ENCODE assay signal across 10 cellular contexts in the genomic region with DNA sequence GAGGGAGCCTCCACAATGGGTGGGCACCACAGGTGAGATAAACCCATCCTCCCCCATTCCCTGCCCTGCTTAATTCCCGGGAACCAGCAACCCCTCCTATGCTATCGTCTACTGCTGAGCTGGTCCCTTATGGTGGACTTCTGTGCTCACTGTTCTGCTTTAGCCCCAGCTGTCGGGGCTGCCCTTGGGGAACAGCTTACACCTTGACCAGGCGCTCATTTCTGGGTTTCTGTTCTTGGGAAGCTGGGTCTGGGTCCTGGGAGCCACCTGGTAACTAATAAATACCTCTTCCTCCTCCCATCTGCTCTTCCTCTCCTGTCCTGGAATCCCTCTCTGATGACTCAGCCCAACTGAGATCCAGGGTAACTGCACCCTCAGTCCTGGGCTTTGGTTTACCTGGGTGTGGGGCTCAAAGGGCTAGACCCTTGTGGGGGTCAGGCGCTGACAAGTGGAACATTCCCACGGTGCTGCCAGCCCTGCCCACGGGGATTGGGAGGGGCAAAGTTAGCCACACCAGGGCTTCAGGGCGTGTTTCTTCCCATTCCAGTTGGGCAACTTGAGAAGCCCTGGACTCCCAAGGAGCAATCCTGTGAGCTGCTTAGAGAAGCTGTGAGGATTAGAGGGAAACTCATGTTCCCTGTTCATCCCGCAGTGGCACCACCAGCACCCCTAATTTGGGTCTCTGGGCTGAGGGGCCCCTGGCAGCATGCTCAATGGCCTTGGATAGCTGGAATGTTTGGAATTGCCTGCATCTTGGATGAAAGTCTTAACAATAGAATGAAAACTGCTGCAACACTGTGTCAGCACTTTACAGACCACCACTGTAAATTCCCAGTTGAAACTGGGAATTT. TPM values are rescaled to one million over a fixed set of nuclear protein-coding genes. Genes with fewer than 3 reads are reported as not detected.
DNase-seq lines count a peak whose midpoint lies in the region; ATAC-seq and TF ChIP-seq lines count a peak whose summit lies in the region.
"Had no signal": no experiment of that assay in that cellular context is flagged by ENCODE, and none has a peak within 500 bp of the region (broad histone marks: within the 10 kb centered on the region; RNA-seq: fewer than 3 reads in every experiment).

No MANE protein-coding gene starts in this region.

- H2AFZ ChIP-seq in parathyroid adenoma = no peak overlapping the region

- H3K36me3 ChIP-seq in H7 (replicated peaks; ENCODE audit: control insufficient read depth, insufficient read depth, low read length) = no peaks in the 10 kb centered on the region
- H3K36me3 ChIP-seq in RWPE2 (ENCODE audit: low read depth) = no peaks in the 10 kb centered on the region
- no peaks in the 10 kb centered on the region for H3K36me3 ChIP-seq in parathyroid adenoma (ENCODE audit: control insufficient read depth, insufficient read depth, low read length)
- H3K36me3 ChIP-seq: right atrium auricular region had no signal

- TF ChIP-seq CTCF in RWPE2 (IDR thresholded peaks at IDR 0.05; ENCODE audit: poor library complexity, severe bottlenecking) = no peak
- no peak for TF ChIP-seq CTCF in parathyroid adenoma (IDR thresholded peaks at IDR 0.05)

- H3K9me3 ChIP-seq in RWPE2 (ENCODE audit: severe bottlenecking) (no peaks in the 10 kb centered on the region), parathyroid adenoma (ENCODE audit: control insufficient read depth, low read length) (no peaks in the 10 kb centered on the region)
- H3K9me3 ChIP-seq: right atrium auricular region had no signal

- 0 out of 3 replicates have a peak, but pooled peaks have one; percentile 2 for ATAC-seq in RWPE2 (ENCODE audit: low read depth)
- ATAC-seq in esophagus mucosa = peak; percentile 25
- ATAC-seq in HG03280 (IDR thresholded peaks at IDR 0.05; ENCODE audit: unreplicated experiment) = no peak
- no peak for ATAC-seq in GM21360 (IDR thresholded peaks at IDR 0.05; ENCODE audit: unreplicated experiment)
- ATAC-seq: stimulated activated naive B cell treated with anti-CD40 and anti-IgM and Interleukin-4, amounts not matched to agents 10 μg/mL and 1 μg/mL and 100 μg/mL, for 72 hours had no signal

- H3K4me1 ChIP-seq in RWPE2 (ENCODE audit: insufficient read depth, poor library complexity, severe bottlenecking) (peaks cover 11% of the 10 kb centered on the region), parathyroid adenoma (no peaks in the 10 kb centered on the region)

- H3K4me3 ChIP-seq in H7 (ENCODE audit: insufficient read depth, low read depth, low read length) (peak overlapping the region; percentile 66), RWPE2 (ENCODE audit: severe bottlenecking) (no peak overlapping the region), parathyroid adenoma (ENCODE audit: low read depth, low read length) (no peak overlapping the region)

- H3K27me3 ChIP-seq in H7 (ENCODE audit: control insufficient read depth, insufficient read depth, low read length) (peaks cover 20% of the 10 kb centered on the region), RWPE2 (ENCODE audit: insufficient read depth, poor library complexity, severe bottlenecking) (no peaks in the 10 kb centered on the region), parathyroid adenoma (ENCODE audit: control insufficient read depth, insufficient read depth, low read length) (no peaks in the 10 kb centered on the region)
- H3K27me3 ChIP-seq: right atrium auricular region had no signal

- peak overlapping the region; percentile 96 for H3K4me2 ChIP-seq in parathyroid adenoma (ENCODE audit: low read length)

- H3K79me2 ChIP-seq in parathyroid adenoma = peaks cover 2% of the 10 kb centered on the region

- H3K27ac ChIP-seq in RWPE2 (ENCODE audit: poor library complexity, severe bottlenecking) = peak overlapping the region; percentile 35
- H3K27ac ChIP-seq in parathyroid adenoma = no peak overlapping the region

- DNase-seq in H7 (no peak), RWPE2 (ENCODE audit: low spot score) (no peak), epidermal melanocyte (ENCODE audit: insufficient read length, low spot score) (no peak)
- DNase-seq: GOT3; stimulated activated naive B cell treated with anti-CD40 and anti-IgM and Interleukin-4, amounts not matched to agents 10 μg/mL and 1 μg/mL and 100 μg/mL, for 72 hours had no signal

- H3K9ac ChIP-seq in parathyroid adenoma = no peak overlapping the region

RNA-seq across cellular contexts. Expression of gene PCAT6, which starts 1.6 kb away (rescaled TPM):
- 3.4 and 7.4 TPM in 2 replicates for total RNA-seq in H7 (2014; rRNA removed; shearing (Covaris generic))
- 5.8 TPM for total RNA-seq in esophagus mucosa
- total RNA-seq: right atrium auricular region had no signal

RNA-seq across cellular contexts. Expression of gene KDM5B, which starts 4.2 kb away (rescaled TPM):
- 126 and 167 TPM in 2 replicates for total RNA-seq in H7 (2014; rRNA removed; shearing (Covaris generic))
- 67.4 TPM for total RNA-seq in esophagus mucosa

Comparison
In these comparisons a context has a peak if more than half of its experiments do, and no peak if none do; other contexts are left out.
1. ATAC-seq: peak in RWPE2 (single experiment) and esophagus mucosa (single experiment); none in HG03280 (single experiment) and GM21360 (single experiment).